16 cellular contexts compared by ENCODE assay signal in genomic region chr9:124222109-124222508, GRCh38. TPM values are rescaled to one million over a fixed set of nuclear protein-coding genes. Genes with fewer than 3 reads are reported as not detected.
DNase-seq lines count a peak whose midpoint lies in the region; ATAC-seq and TF ChIP-seq lines count a peak whose summit lies in the region.
"Had no signal": no experiment of that assay in that cellular context is flagged by ENCODE, and none has a peak within 500 bp of the region (broad histone marks: within the 10 kb centered on the region; RNA-seq: fewer than 3 reads in every experiment).

No MANE protein-coding gene starts in this region.

- peaks cover 8% of the 10 kb centered on the region for H3F3A ChIP-seq in PC-3 (ENCODE audit: low read length, unreplicated experiment)

- H3K36me3 ChIP-seq in BLaER1 treated with 17β-estradiol and CSF1 and Interleukin-3, amounts not matched to agents 10 nM and 100 nM, result no peaks in the 10 kb centered on the region
- H3K36me3 ChIP-seq in PC-3 (ENCODE audit: low read depth, low read length) (no peaks in the 10 kb centered on the region), liver (ENCODE audit: control insufficient read depth in 4 of 4, insufficient read depth in 3 of 4, low read depth in 1 of 4, low read length in 3 of 4) (no peaks in the 10 kb centered on the region), spleen (no peaks in the 10 kb centered on the region)
- H3K36me3 ChIP-seq: HAP-1, Peyer's patch had no signal

- peaks cover 0 to 4% (median 0%) of the 10 kb centered on the region in 11 experiments; a peak in 1 of 22 replicates for H4K20me1 ChIP-seq in BLaER1 treated with 17β-estradiol and CSF1 and Interleukin-3, amounts not matched to agents 10 nM and 100 nM
- H4K20me1 ChIP-seq in PC-3 (ENCODE audit: low read length), result no peaks in the 10 kb centered on the region

- no peaks in the 10 kb centered on the region for H3K9me2 ChIP-seq in PC-3 (replicated peaks; ENCODE audit: low read length)

- WGBS in liver, result 65% methylated on average over 4 of the region's 4 CpGs
- 71 to 92% (median 84%) methylated on average over 3 to 4 of the region's 4 CpGs for WGBS in spleen, 5 donors
- WGBS in lower leg skin, 2 donors, result 93 to 94% methylated on average over 4 of the region's 4 CpGs

- H3K27me3 ChIP-seq in BLaER1 treated with 17β-estradiol and CSF1 and Interleukin-3, amounts not matched to agents 10 nM and 100 nM, result no peaks in the 10 kb centered on the region
- H3K27me3 ChIP-seq in PC-3 (ENCODE audit: low read length) (no peaks in the 10 kb centered on the region), liver (ENCODE audit: control insufficient read depth in 4 of 4, insufficient read depth in 4 of 4, low read length in 3 of 4) (no peaks in the 10 kb centered on the region), spleen (replicated peaks in 1 of 7) (no peaks in the 10 kb centered on the region)
- H3K27me3 ChIP-seq: Peyer's patch had no signal

- TF ChIP-seq CTCF in PC-3 (conservative IDR thresholded peaks at IDR 0.05; ENCODE audit: low read depth, low read length) (no peak), liver (IDR thresholded peaks at IDR 0.05; ENCODE audit: low read depth, low read length, missing input control) (no peak), spleen (IDR thresholded peaks at IDR 0.05 in 8 of 11, conservative IDR thresholded peaks at IDR 0.05 in 3 of 11) (no peak), lower leg skin (IDR thresholded peaks at IDR 0.05) (no peak)

- H3K9ac ChIP-seq in BLaER1 treated with 17β-estradiol and CSF1 and Interleukin-3, amounts not matched to agents 10 nM and 100 nM, result peak overlapping the region in 4 of 11 experiments; percentile 2 to 93 (median 21); a peak in 5 of 22 replicates
- H3K9ac ChIP-seq in PC-3 (ENCODE audit: low read length) (no peak overlapping the region), liver (ENCODE audit: low read depth in 1 of 2, low read length in 2 of 2) (peak overlapping the region in 1 of 2 donors; percentile 5)

- no peak for ATAC-seq in PC-3

- no TSS peak for BruUV-seq in PC-3 (replicated peaks; lab: Mats Ljungman, UMichigan)

- H3K4me3 ChIP-seq in BLaER1 treated with 17β-estradiol and CSF1 and Interleukin-3, amounts not matched to agents 10 nM and 100 nM, result no peak overlapping the region
- H3K4me3 ChIP-seq in PC-3 (ENCODE audit: low read length), result no peak overlapping the region
- peak overlapping the region in 1 of 3 donors; percentile 2 for H3K4me3 ChIP-seq in liver (ENCODE audit: low read depth in 1 of 3, low read length in 3 of 3)
- H3K4me3 ChIP-seq in spleen, result peak overlapping the region in 1 of 8 donors; percentile 27
- no peak overlapping the region for H3K4me3 ChIP-seq in lower leg skin (ENCODE audit: low read depth, poor library complexity, severe bottlenecking)
- H3K4me3 ChIP-seq: HAP-1, Peyer's patch had no signal

- no peaks in the 10 kb centered on the region for H3K9me3 ChIP-seq in BLaER1 treated with 17β-estradiol and CSF1 and Interleukin-3, amounts not matched to agents 10 nM and 100 nM (replicated peaks in 1 of 11)
- no peaks in the 10 kb centered on the region for H3K9me3 ChIP-seq in PC-3 (ENCODE audit: low read length)
- no peaks in the 10 kb centered on the region for H3K9me3 ChIP-seq in liver (ENCODE audit: control insufficient read depth in 4 of 4, low read length in 3 of 4)
- H3K9me3 ChIP-seq in spleen, result no peaks in the 10 kb centered on the region
- H3K9me3 ChIP-seq: HAP-1, Peyer's patch had no signal

- POLR2A ChIA-PET in PC-3 (lab: Charles Lee; ENCODE audit: unreplicated experiment), result no interaction called here

- intact Hi-C loops in PC-3 (cut with micrococcal nuclease) (loop anchor here (5.0 kb wide), 1 partner anchor 35 kb away; the partner anchor contains the start of gene NEK6), spleen (cut with DNase I; ENCODE audit: low total_unique reads) (no loop called here), lower leg skin (cut with DNase I; ENCODE audit: low total_unique reads) (no loop called here)

- no peaks in the 10 kb centered on the region for H3K79me2 ChIP-seq in PC-3 (ENCODE audit: low read length)

- H3K27ac ChIP-seq in BLaER1 treated with 17β-estradiol and CSF1 and Interleukin-3, amounts not matched to agents 10 nM and 100 nM, result peak overlapping the region in 9 of 11 experiments; percentile 14 to 100 (median 98); a peak in 17 of 22 replicates
- H3K27ac ChIP-seq in PC-3 (ENCODE audit: low read length), result peak overlapping the region; percentile 92
- peak overlapping the region; percentile 84 to 97 for H3K27ac ChIP-seq in liver (ENCODE audit: low read depth in 1 of 2, low read length in 2 of 2)
- peak overlapping the region in 7 of 8 donors; percentile 57 to 90 (median 87) for H3K27ac ChIP-seq in spleen

- TF ChIP-seq POLR2A in spleen (IDR thresholded peaks at IDR 0.05) (no peak), lower leg skin (IDR thresholded peaks at IDR 0.05) (no peak)

- CTCF ChIA-PET in PC-3 (lab: Charles Lee), result no interaction called here

- no peak for TF ChIP-seq RAD21 in liver (IDR thresholded peaks at IDR 0.05)

- H3K4me1 ChIP-seq in BLaER1 treated with 17β-estradiol and CSF1 and Interleukin-3, amounts not matched to agents 10 nM and 100 nM, result peaks cover 78 to 87% (median 85%) of the 10 kb centered on the region in 10 experiments
- H3K4me1 ChIP-seq in PC-3 (ENCODE audit: insufficient read depth, low read length) (peaks cover 63% of the 10 kb centered on the region), liver (ENCODE audit: control insufficient read depth in 4 of 4, insufficient read depth in 4 of 4, low read length in 3 of 4) (peaks cover 22 to 55% (median 38%) of the 10 kb centered on the region in 4 donors), spleen (peaks cover 28 to 79% (median 64%) of the 10 kb centered on the region in 6 donors)
- H3K4me1 ChIP-seq: HAP-1 had no signal

- H2AFZ ChIP-seq in PC-3 (ENCODE audit: low read length), result no peak overlapping the region

- DNase-seq in PC-3, result no peak
- DNase-seq in spleen, result peak; percentile 71
- DNase-seq in CD1c-positive myeloid dendritic cell (ENCODE audit: extremely low spot score), result no peak
- no peak for DNase-seq in T-helper 9 cell
- DNase-seq in lower leg skin (ENCODE audit: low spot score in 2 of 2), result no peak
- DNase-seq in stimulated activated naive CD4-positive, alpha-beta T cell (lab: John Stamatoyannopoulos, UW), result no peak
- DNase-seq: ACHN, IMR-90, NCI-H1417 treated with DMSO at 0.1 percent for 48 hours, NCI-H2029, NCI-H510A, Peyer's patch, SHP77 treated with DMSO at 0.1 percent for 48 hours had no signal

- peak overlapping the region; percentile 82 to 99 (median 93) for H3K4me2 ChIP-seq in BLaER1 treated with 17β-estradiol and CSF1 and Interleukin-3, amounts not matched to agents 10 nM and 100 nM
- H3K4me2 ChIP-seq in PC-3 (ENCODE audit: low read length), result no peak overlapping the region

TF ChIP-seq in liver, 16 proteins besides CTCF, POLR2A, EP300 and RAD21:
- TF ChIP-seq FOXA2 (IDR thresholded peaks at IDR 0.05) (no peak), SP1 (IDR thresholded peaks at IDR 0.05) (peak; percentile 17)

RNA-seq across cellular contexts. Expression of gene NEK6, which starts 35.6 kb away (rescaled TPM):
- total RNA-seq in PC-3 (2014; rRNA removed) (21.1 and 22.1 TPM in 2 replicates), liver (10 to 100 TPM; 36.4 to 48.5 TPM), spleen (10 to 100 TPM; 32.8 to 71.3 (median 55.0) TPM), lower leg skin (10 to 100 TPM in 2 of 4 donors, 1 to 10 TPM in 2; 6.0 to 14.7 (median 9.1) TPM)
- polyA plus RNA-seq in liver (10 to 100 TPM; 32.5 to 49.7 TPM), spleen (10 to 100 TPM; 11.2 to 19.7 (median 11.6) TPM)
